25 cellular contexts compared by ENCODE assay signal in the genomic region with DNA sequence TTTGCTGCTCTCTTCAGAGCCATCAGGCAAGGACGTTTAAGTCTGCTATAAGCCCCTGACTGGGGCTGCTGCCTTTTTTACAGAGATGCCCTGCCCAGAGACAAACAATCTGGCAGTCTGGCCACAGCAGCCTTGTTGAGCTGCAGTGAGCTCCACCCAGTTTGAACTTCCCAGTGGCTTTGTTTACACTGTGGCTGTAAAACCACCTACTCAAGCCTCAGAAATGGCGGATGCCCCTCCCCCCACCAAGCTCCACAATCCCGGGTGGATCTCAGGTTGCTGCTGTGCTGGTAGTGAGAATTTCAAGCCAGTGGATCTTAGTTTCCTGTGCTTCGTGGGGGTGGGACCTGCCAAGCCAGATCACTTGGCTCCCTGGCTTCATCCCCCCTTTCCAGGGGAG. TPM values are rescaled to one million over a fixed set of nuclear protein-coding genes. Genes with fewer than 3 reads are reported as not detected.
DNase-seq lines count a peak whose midpoint lies in the region; ATAC-seq and TF ChIP-seq lines count a peak whose summit lies in the region.
"Had no signal": no experiment of that assay in that cellular context is flagged by ENCODE, and none has a peak within 500 bp of the region (broad histone marks: within the 10 kb centered on the region; RNA-seq: fewer than 3 reads in every experiment).

No MANE protein-coding gene starts in this region.

- no peaks in the 10 kb centered on the region for H3K9me2 ChIP-seq in GM23338 (ENCODE audit: insufficient read depth)

- H3K4me3 ChIP-seq in GM23338: no peak overlapping the region
- H3K4me3 ChIP-seq: breast epithelium, gastroesophageal sphincter, GM23248 had no signal

- ATAC-seq in GM23338 (no peak), left colon (peak; percentile 80), HG03378 (IDR thresholded peaks at IDR 0.05; ENCODE audit: unreplicated experiment) (no peak)
- ATAC-seq: activated naive CD4-positive, alpha-beta T cell treated with anti-CD3 and anti-CD28 coated beads, Interleukin-2, amount 50 U/mL, for 72 hours; gastroesophageal sphincter had no signal

- no peak overlapping the region for H3K4me3 Mint-ChIP-seq in GM23338
- H3K4me3 Mint-ChIP-seq: activated CD4-positive, alpha-beta T cell treated with anti-CD3 and anti-CD28 coated beads, Interleukin-2, amount 10 ng/mL, durations not matched to agents 24 days and 14 days; nephron had no signal

- no peak overlapping the region for H3K27ac ChIP-seq in GM23338 (ENCODE audit: low read depth)
- H3K27ac ChIP-seq: breast epithelium, gastroesophageal sphincter, GM23248, KMS-11, WERI-Rb-1 had no signal

- peaks cover 31% of the 10 kb centered on the region for H3K9me3 Mint-ChIP-seq in GM23338

- peaks cover 2% of the 10 kb centered on the region for H3K27me3 Mint-ChIP-seq in GM23338 (ENCODE audit: insufficient read depth, low read depth, poor library complexity)
- H3K27me3 Mint-ChIP-seq: activated CD4-positive, alpha-beta T cell treated with anti-CD3 and anti-CD28 coated beads, Interleukin-2, amount 10 ng/mL, durations not matched to agents 24 days and 14 days had no signal

- no peaks in the 10 kb centered on the region for H3K27me3 ChIP-seq in GM23338 (ENCODE audit: insufficient read depth)
- H3K27me3 ChIP-seq: breast epithelium, gastroesophageal sphincter had no signal

- no peak overlapping the region for H3K4me2 ChIP-seq in GM23338
- H3K4me2 ChIP-seq: KMS-11 had no signal

- H3K79me2 ChIP-seq in GM23338 (replicated peaks; ENCODE audit: insufficient read depth): no peaks in the 10 kb centered on the region

- no peak for TF ChIP-seq CTCF in GM23338 (conservative IDR thresholded peaks at IDR 0.05; ENCODE audit: low read depth in 2 of 2)

- H3K36me3 Mint-ChIP-seq in GM23338 (ENCODE audit: low read depth): peaks cover 11% of the 10 kb centered on the region; the same call in 2 of the 3 replicates

- H3K4me1 Mint-ChIP-seq in GM23338: peaks cover 3% of the 10 kb centered on the region; the same call in 1 of the 3 replicates
- H3K4me1 Mint-ChIP-seq: activated CD4-positive, alpha-beta T cell treated with anti-CD3 and anti-CD28 coated beads, Interleukin-2, amount 10 ng/mL, durations not matched to agents 24 days and 14 days; nephron had no signal

- H3K27ac Mint-ChIP-seq in GM23338: no peak overlapping the region
- H3K27ac Mint-ChIP-seq: activated CD4-positive, alpha-beta T cell treated with anti-CD3 and anti-CD28 coated beads, Interleukin-2, amount 10 ng/mL, durations not matched to agents 24 days and 14 days; activated naive CD4-positive, alpha-beta T cell treated with anti-CD3 and anti-CD28 coated beads, Interleukin-2, amount 50 U/mL, for 72 hours; nephron had no signal

- intact Hi-C loops in left colon (cut with DNase I, micrococcal nuclease): no loop called here

- H3F3A ChIP-seq in GM23338 (replicated peaks; ENCODE audit: low read depth): no peaks in the 10 kb centered on the region

- H4K20me1 ChIP-seq in GM23338 (replicated peaks; ENCODE audit: insufficient read depth): no peaks in the 10 kb centered on the region

- H3K36me3 ChIP-seq in GM23338 (ENCODE audit: insufficient read depth): no peaks in the 10 kb centered on the region
- H3K36me3 ChIP-seq: breast epithelium, gastroesophageal sphincter, WERI-Rb-1 had no signal

- DNase-seq in GM23338 (ENCODE audit: low spot score) (peak; percentile 12), LoVo (ENCODE audit: low spot score) (peak; percentile 17), SHP77 treated with DMSO at 0.1 percent for 48 hours (lab: John Stamatoyannopoulos, UW) (peak; percentile 47), left colon (peak; percentile 49 to 68), iPS-NIHi7 (ENCODE audit: extremely low spot score) (no peak), HuH-7.5 (ENCODE audit: low spot score) (no peak)
- no peak for DNase-seq in stimulated activated CD4-positive, alpha-beta T cell treated with anti-CD3 and anti-CD28 coated beads, Interleukin-4, amount 100 ng/mL, for 1 hour
- DNase-seq: activated CD4-positive, alpha-beta T cell treated with anti-CD3 and anti-CD28 coated beads, Interleukin-2, amount 10 ng/mL, durations not matched to agents 24 days and 14 days; activated effector memory CD4-positive, alpha-beta T cell treated with Interleukin-2 at 50 U/mL for 16 hours; anterior cingulate cortex; DMS79; GM23248; mammary epithelial cell; NCI-H1436 treated with DMSO at 0.1 percent for 48 hours; SIG-M5; stimulated activated CD4-positive, alpha-beta T cell treated with anti-CD3 and anti-CD28 coated beads, Interleukin-4, amount 100 ng/mL, for 4 hours; trophoblast cell; WERI-Rb-1 had no signal

- peak overlapping the region; percentile 94; the same call in 1 of the 2 replicates for H2AFZ ChIP-seq in GM23338
- H2AFZ ChIP-seq: GM23248 had no signal

- no peaks in the 10 kb centered on the region for H3K4me1 ChIP-seq in GM23338 (ENCODE audit: insufficient read depth)
- H3K4me1 ChIP-seq: breast epithelium, gastroesophageal sphincter had no signal

TF ChIP-seq in GM23338, 12 proteins besides CTCF, POLR2A, EP300 and RAD21 (continues in another document):
- TF ChIP-seq EZH2phosphoT487 (IDR thresholded peaks at IDR 0.05; ENCODE audit: unreplicated experiment) (no peak), ZNF331 (CRISPR knock-in tag; IDR thresholded peaks at IDR 0.05; ENCODE audit: low read depth) (no peak), ZNF114 (CRISPR knock-in tag; IDR thresholded peaks at IDR 0.05) (no peak), CREB1 (CRISPR knock-in tag; IDR thresholded peaks at IDR 0.05; ENCODE audit: low read depth) (no peak)
- TF ChIP-seq, protein P1, sequence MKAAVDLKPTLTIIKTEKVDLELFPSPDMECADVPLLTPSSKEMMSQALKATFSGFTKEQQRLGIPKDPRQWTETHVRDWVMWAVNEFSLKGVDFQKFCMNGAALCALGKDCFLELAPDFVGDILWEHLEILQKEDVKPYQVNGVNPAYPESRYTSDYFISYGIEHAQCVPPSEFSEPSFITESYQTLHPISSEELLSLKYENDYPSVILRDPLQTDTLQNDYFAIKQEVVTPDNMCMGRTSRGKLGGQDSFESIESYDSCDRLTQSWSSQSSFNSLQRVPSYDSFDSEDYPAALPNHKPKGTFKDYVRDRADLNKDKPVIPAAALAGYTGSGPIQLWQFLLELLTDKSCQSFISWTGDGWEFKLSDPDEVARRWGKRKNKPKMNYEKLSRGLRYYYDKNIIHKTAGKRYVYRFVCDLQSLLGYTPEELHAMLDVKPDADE (IDR thresholded peaks at IDR 0.05): no peak
- TF ChIP-seq, protein P2, sequence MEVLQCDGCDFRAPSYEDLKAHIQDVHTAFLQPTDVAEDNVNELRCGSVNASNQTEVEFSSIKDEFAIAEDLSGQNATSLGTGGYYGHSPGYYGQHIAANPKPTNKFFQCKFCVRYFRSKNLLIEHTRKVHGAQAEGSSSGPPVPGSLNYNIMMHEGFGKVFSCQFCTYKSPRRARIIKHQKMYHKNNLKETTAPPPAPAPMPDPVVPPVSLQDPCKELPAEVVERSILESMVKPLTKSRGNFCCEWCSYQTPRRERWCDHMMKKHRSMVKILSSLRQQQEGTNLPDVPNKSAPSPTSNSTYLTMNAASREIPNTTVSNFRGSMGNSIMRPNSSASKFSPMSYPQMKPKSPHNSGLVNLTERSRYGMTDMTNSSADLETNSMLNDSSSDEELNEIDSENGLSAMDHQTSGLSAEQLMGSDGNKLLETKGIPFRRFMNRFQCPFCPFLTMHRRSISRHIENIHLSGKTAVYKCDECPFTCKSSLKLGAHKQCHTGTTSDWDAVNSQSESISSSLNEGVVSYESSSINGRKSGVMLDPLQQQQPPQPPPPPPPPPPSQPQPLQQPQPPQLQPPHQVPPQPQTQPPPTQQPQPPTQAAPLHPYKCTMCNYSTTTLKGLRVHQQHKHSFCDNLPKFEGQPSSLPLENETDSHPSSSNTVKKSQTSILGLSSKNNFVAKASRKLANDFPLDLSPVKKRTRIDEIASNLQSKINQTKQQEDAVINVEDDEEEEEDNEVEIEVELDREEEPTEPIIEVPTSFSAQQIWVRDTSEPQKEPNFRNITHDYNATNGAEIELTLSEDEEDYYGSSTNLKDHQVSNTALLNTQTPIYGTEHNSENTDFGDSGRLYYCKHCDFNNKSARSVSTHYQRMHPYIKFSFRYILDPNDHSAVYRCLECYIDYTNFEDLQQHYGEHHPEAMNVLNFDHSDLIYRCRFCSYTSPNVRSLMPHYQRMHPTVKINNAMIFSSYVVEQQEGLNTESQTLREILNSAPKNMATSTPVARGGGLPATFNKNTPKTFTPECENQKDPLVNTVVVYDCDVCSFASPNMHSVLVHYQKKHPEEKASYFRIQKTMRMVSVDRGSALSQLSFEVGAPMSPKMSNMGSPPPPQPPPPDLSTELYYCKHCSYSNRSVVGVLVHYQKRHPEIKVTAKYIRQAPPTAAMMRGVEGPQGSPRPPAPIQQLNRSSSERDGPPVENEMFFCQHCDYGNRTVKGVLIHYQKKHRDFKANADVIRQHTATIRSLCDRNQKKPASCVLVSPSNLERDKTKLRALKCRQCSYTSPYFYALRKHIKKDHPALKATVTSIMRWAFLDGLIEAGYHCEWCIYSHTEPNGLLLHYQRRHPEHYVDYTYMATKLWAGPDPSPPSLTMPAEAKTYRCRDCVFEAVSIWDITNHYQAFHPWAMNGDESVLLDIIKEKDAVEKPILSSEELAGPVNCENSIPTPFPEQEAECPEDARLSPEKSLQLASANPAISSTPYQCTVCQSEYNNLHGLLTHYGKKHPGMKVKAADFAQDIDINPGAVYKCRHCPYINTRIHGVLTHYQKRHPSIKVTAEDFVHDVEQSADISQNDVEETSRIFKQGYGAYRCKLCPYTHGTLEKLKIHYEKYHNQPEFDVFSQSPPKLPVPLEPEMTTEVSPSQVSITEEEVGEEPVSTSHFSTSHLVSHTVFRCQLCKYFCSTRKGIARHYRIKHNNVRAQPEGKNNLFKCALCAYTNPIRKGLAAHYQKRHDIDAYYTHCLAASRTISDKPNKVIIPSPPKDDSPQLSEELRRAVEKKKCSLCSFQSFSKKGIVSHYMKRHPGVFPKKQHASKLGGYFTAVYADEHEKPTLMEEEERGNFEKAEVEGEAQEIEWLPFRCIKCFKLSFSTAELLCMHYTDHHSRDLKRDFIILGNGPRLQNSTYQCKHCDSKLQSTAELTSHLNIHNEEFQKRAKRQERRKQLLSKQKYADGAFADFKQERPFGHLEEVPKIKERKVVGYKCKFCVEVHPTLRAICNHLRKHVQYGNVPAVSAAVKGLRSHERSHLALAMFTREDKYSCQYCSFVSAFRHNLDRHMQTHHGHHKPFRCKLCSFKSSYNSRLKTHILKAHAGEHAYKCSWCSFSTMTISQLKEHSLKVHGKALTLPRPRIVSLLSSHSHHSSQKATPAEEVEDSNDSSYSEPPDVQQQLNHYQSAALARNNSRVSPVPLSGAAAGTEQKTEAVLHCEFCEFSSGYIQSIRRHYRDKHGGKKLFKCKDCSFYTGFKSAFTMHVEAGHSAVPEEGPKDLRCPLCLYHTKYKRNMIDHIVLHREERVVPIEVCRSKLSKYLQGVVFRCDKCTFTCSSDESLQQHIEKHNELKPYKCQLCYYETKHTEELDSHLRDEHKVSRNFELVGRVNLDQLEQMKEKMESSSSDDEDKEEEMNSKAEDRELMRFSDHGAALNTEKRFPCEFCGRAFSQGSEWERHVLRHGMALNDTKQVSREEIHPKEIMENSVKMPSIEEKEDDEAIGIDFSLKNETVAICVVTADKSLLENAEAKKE (CRISPR knock-in tag; IDR thresholded peaks at IDR 0.05): no peak

RNA-seq across cellular contexts. Expression of gene SNCAIP, which starts 59.7 kb away (rescaled TPM):
- total RNA-seq in GM23338 (2014; rRNA removed; shearing (Covaris generic)): 8.0 and 11.9 TPM in 2 replicates
- 5.6 and 6.1 TPM in 2 replicates for polyA plus RNA-seq in GM23338 (2016; fragmentation: Nextera tagmentation; extraction: Ambion mirVana)
- total RNA-seq in left colon: 1 to 10 TPM in 1 of 2 donors, under 1 TPM in 1; 0.95 to 1.1 TPM
- total RNA-seq: activated CD4-positive, alpha-beta T cell treated with anti-CD3 and anti-CD28 coated beads, Interleukin-2, amount 10 ng/mL, durations not matched to agents 24 days and 14 days; activated CD8-positive, alpha-beta memory T cell treated with anti-CD3 and anti-CD28 coated beads for 36 hours; activated naive CD4-positive, alpha-beta T cell treated with anti-CD3 and anti-CD28 coated beads, Interleukin-2, amount 50 U/mL, for 72 hours had no signal
- polyA plus RNA-seq: mammary epithelial cell had no signal

Comparison
In these comparisons a context has a peak if more than half of its experiments do, and no peak if none do; other contexts are left out.
1. DNase-seq: peak in GM23338 (single experiment), LoVo (single experiment), SHP77 treated with DMSO at 0.1 percent for 48 hours (single experiment) and left colon (2 of 2); none in iPS-NIHi7 (single experiment), stimulated activated CD4-positive, alpha-beta T cell treated with anti-CD3 and anti-CD28 coated beads, Interleukin-4, amount 100 ng/mL, for 1 hour (single experiment) and HuH-7.5 (single experiment).